7 cellular contexts compared by ENCODE assay signal in genomic region chr17:60677308-60678117, GRCh38.
DNase-seq lines count a peak whose midpoint lies in the region; ATAC-seq, FAIRE-seq and TF ChIP-seq lines count a peak whose summit lies in the region.

Gene BCAS3, plus strand, starts transcription at chr17:60677851.

- H3K4me3 ChIP-seq in astrocyte of the spinal cord (ENCODE audit: low read depth, low read length): peak within 1 kb of the TSS; percentile 82
- H3K4me3 ChIP-seq in retinal pigment epithelial cell (ENCODE audit: low read length): peak within 1 kb of the TSS; percentile 91

- in situ Hi-C loops in astrocyte of the spinal cord (cut with HindIII; ENCODE audit: low sequenced_read_pairs): no loop called here

- peak; percentile 95 for FAIRE-seq in GM18507 (lab: Jason Lieb, UNC)

- TF ChIP-seq CTCF in astrocyte of the spinal cord (IDR thresholded peaks at IDR 0.05; ENCODE audit: low read depth, low read length) (no peak), retinal pigment epithelial cell (conservative IDR thresholded peaks at IDR 0.05; ENCODE audit: low read depth, low read length) (no peak)

- peak; percentile 97 for ATAC-seq in HG02981 (IDR thresholded peaks at IDR 0.05; ENCODE audit: unreplicated experiment)

- DNase-seq in GM18507 (ENCODE audit: extremely low spot score, insufficient read length, low read depth) (peak; percentile 94), NCI-H2029 treated with DMSO at 0.1 percent for 48 hours (lab: John Stamatoyannopoulos, UW) (peak; percentile 92), T-helper 9 cell (peak; percentile 91), astrocyte of the spinal cord (ENCODE audit: low read depth, low spot score) (peak; percentile 100), hypothalamus (lab: John Stamatoyannopoulos, UW) (peak; percentile 88 to 100 (median 98)), retinal pigment epithelial cell (ENCODE audit: low read depth) (peak; percentile 98)

Comparison
In these comparisons a context has a peak if more than half of its experiments do, and no peak if none do; other contexts are left out.
1. Peak in every context shown above with its lines: DNase-seq, ATAC-seq and H3K4me3 ChIP-seq.